23 cellular contexts compared by ENCODE assay signal in genomic region chr2:220134756-220135534, GRCh38.
"Had no signal": no experiment of that assay in that cellular context is flagged by ENCODE, and none has a peak within 500 bp of the region (broad histone marks: within the 10 kb centered on the region; RNA-seq: fewer than 3 reads in every experiment).

No MANE protein-coding gene starts in this region.

- H3K27me3 ChIP-seq: dorsolateral prefrontal cortex, gastrocnemius medialis, heart right ventricle, pancreas, right lobe of liver, suprapubic skin had no signal

- ATAC-seq: activated CD4-positive, CD25-positive, alpha-beta regulatory T cell treated with anti-CD3 and anti-CD28 coated beads, Interleukin-2, amount 50 U/mL, for 24 hours; gastrocnemius medialis; heart right ventricle; naive thymus-derived CD8-positive, alpha-beta T cell; pancreas; right lobe of liver; stimulated activated naive CD8-positive, alpha-beta T cell treated with anti-CD3 and anti-CD28 coated beads, Interleukin-15, amount 100 ng/mL, for 72 hours had no signal

- H3K4me1 ChIP-seq: gastrocnemius medialis, heart right ventricle, pancreas, right lobe of liver, suprapubic skin had no signal

- H3K36me3 ChIP-seq: gastrocnemius medialis, heart right ventricle, pancreas, right lobe of liver, suprapubic skin had no signal

- H3K4me3 ChIP-seq: dorsolateral prefrontal cortex, gastrocnemius medialis, heart right ventricle, pancreas, right lobe of liver, smooth muscle cell, suprapubic skin had no signal

- DNase-seq: activated CD4-positive, alpha-beta T cell treated with anti-CD3 and anti-CD28 coated beads, Interleukin-2, amount 10 ng/mL, durations not matched to agents 7 days and 5 days; activated CD8-positive, alpha-beta memory T cell treated with anti-CD3 and anti-CD28 coated beads, Interleukin-2, amount 50 U/mL, for 4 hours; activated effector memory CD4-positive, alpha-beta T cell treated with Interleukin-2 at 50 U/mL for 16 hours; activated naive CD4-positive, alpha-beta T cell treated with anti-CD3 and anti-CD28 coated beads, Interleukin-2, amount 50 U/mL, for 16 hours; activated T-cell treated with anti-CD3 and anti-CD28 coated beads, Interleukin-2, amount 50 U/mL, for 48 hours; caudate nucleus; dorsolateral prefrontal cortex; gastrocnemius medialis; heart right ventricle; immature natural killer cell; mesendoderm; naive thymus-derived CD8-positive, alpha-beta T cell; pancreas; right lobe of liver; stimulated activated CD4-positive, alpha-beta T cell treated with anti-CD3 and anti-CD28 coated beads, Interleukin-4, amount 100 ng/mL, for 1 hour; stimulated activated naive CD8-positive, alpha-beta T cell treated with anti-CD3 and anti-CD28 coated beads, Interleukin-15, amount 100 ng/mL, for 72 hours; T1000; trophoblast cell had no signal

- FAIRE-seq: colon, pancreas had no signal

- H3K27ac ChIP-seq: dorsolateral prefrontal cortex, epithelial cell of prostate, gastrocnemius medialis, heart right ventricle, pancreas, right lobe of liver, suprapubic skin had no signal

- H3K4me2 ChIP-seq: smooth muscle cell had no signal

- H3K9me3 ChIP-seq: gastrocnemius medialis, pancreas, right lobe of liver had no signal
